Comparison of ENCODE assay signal across 33 cellular contexts in genomic region chr3:98512576-98512975, GRCh38. TPM values are rescaled to one million over a fixed set of nuclear protein-coding genes. Genes with fewer than 3 reads are reported as not detected.
A peak's percentile ranks its signal among the peaks of the same experiment; 100 is the strongest.
DNase-seq lines count a peak whose midpoint lies in the region; ATAC-seq, FAIRE-seq and TF ChIP-seq lines count a peak whose summit lies in the region.
"Had no signal": no experiment of that assay in that cellular context is flagged by ENCODE, and none has a peak within 500 bp of the region (broad histone marks: within the 10 kb centered on the region; RNA-seq: fewer than 3 reads in every experiment).

No MANE protein-coding gene starts in this region.

- H3K9me1 ChIP-seq in keratinocyte (ENCODE audit: control insufficient read depth, extremely low read depth, insufficient read depth, low read length), result no peaks in the 10 kb centered on the region

- H3K9ac ChIP-seq in keratinocyte (ENCODE audit: control insufficient read depth, extremely low read depth, insufficient read depth, low read length), result peak overlapping the region; percentile 14
- H3K9ac ChIP-seq: neural progenitor cell had no signal

- no peak overlapping the region for H2AFZ ChIP-seq in keratinocyte (ENCODE audit: control insufficient read depth, low read length)
- H2AFZ ChIP-seq: neural progenitor cell had no signal

- no peaks in the 10 kb centered on the region for H3K9me3 ChIP-seq in keratinocyte (ENCODE audit: control insufficient read depth, low read depth, low read length)
- H3K9me3 ChIP-seq: pancreas, SJCRH30 had no signal

- peaks cover 20% of the 10 kb centered on the region for H3K4me1 ChIP-seq in keratinocyte (ENCODE audit: control insufficient read depth, extremely low read depth, insufficient read depth, low read length)
- H3K4me1 ChIP-seq: neural progenitor cell, pancreas, SJCRH30 had no signal

- POLR2A ChIA-PET in naive thymus-derived CD8-positive, alpha-beta T cell (lab: Charles Lee), result no interaction called here

- H3K36me3 ChIP-seq in bronchial epithelial cell (ENCODE audit: control insufficient read depth, insufficient read depth, low read length) (peaks cover 5% of the 10 kb centered on the region), keratinocyte (ENCODE audit: control insufficient read depth in 2 of 2, extremely low read depth in 1 of 2, insufficient read depth in 2 of 2, low read length in 2 of 2) (peaks cover 6 to 8% of the 10 kb centered on the region in 2 experiments)
- H3K36me3 ChIP-seq: pancreas had no signal

- TF ChIP-seq CTCF in natural killer cell (IDR thresholded peaks at IDR 0.05) (no peak), bronchial epithelial cell (IDR thresholded peaks at IDR 0.05; ENCODE audit: insufficient read depth, low read length, severe bottlenecking) (no peak), keratinocyte (optimal IDR thresholded peaks at IDR 0.05 in 1 of 3, IDR thresholded peaks at IDR 0.05 in 1 of 3, conservative IDR thresholded peaks at IDR 0.05 in 1 of 3; ENCODE audit: extremely low read depth in 1 of 3, insufficient read depth in 2 of 3, low read length in 3 of 3) (no peak)

- H3K79me2 ChIP-seq in keratinocyte (ENCODE audit: control insufficient read depth, insufficient read depth, low read length), result peaks cover 2% of the 10 kb centered on the region

- H3K27me3 ChIP-seq in bronchial epithelial cell (ENCODE audit: control insufficient read depth, insufficient read depth, low read length), result no peaks in the 10 kb centered on the region
- H3K27me3 ChIP-seq in keratinocyte (ENCODE audit: control insufficient read depth, extremely low read depth, insufficient read depth, low read length), result no peaks in the 10 kb centered on the region
- H3K27me3 ChIP-seq: neural progenitor cell, pancreas, SJCRH30 had no signal

- H3K27ac Mint-ChIP-seq in natural killer cell treated with Interleukin-12 subunit alpha and Interleukin-12 subunit beta and Interleukin-15 and Interleukin-18, amount 100 ng/mL, for 72 hours, result peak overlapping the region; percentile 2 to 40
- H3K27ac Mint-ChIP-seq in natural killer cell, result no peak overlapping the region
- H3K27ac Mint-ChIP-seq in naive thymus-derived CD8-positive, alpha-beta T cell, result no peak overlapping the region
- H3K27ac Mint-ChIP-seq: activated naive CD8-positive, alpha-beta T cell treated with anti-CD3 and anti-CD28 coated beads for 36 hours; dendritic cell treated with granulocyte-macrophage colony-stimulating factor and Interleukin-4, amounts not matched to agents 40 ng/mL and 50 ng/mL, for 4 days; neural progenitor cell; stimulated activated memory B cell treated with anti-CD40 and anti-IgM and Interleukin-4, amounts not matched to agents 10 μg/mL and 1 μg/mL and 100 μg/mL, for 72 hours had no signal

- H3K27me3 Mint-ChIP-seq in natural killer cell treated with Interleukin-12 subunit alpha and Interleukin-12 subunit beta and Interleukin-15 and Interleukin-18, amount 100 ng/mL, for 72 hours, result no peaks in the 10 kb centered on the region
- no peaks in the 10 kb centered on the region for H3K27me3 Mint-ChIP-seq in natural killer cell (ENCODE audit: low read depth in 2 of 2)
- H3K27me3 Mint-ChIP-seq in naive thymus-derived CD8-positive, alpha-beta T cell, result no peaks in the 10 kb centered on the region
- H3K27me3 Mint-ChIP-seq: activated naive CD8-positive, alpha-beta T cell treated with anti-CD3 and anti-CD28 coated beads for 36 hours; CD8-positive, alpha-beta memory T cell; dendritic cell treated with granulocyte-macrophage colony-stimulating factor and Interleukin-4, amounts not matched to agents 40 ng/mL and 50 ng/mL, for 4 days; stimulated activated memory B cell treated with anti-CD40 and anti-IgM and Interleukin-4, amounts not matched to agents 10 μg/mL and 1 μg/mL and 100 μg/mL, for 72 hours had no signal

- H4K20me1 ChIP-seq in keratinocyte (ENCODE audit: control insufficient read depth, extremely low read depth, insufficient read depth, low read length), result no peaks in the 10 kb centered on the region

- H3K4me3 Mint-ChIP-seq in natural killer cell treated with Interleukin-12 subunit alpha and Interleukin-12 subunit beta and Interleukin-15 and Interleukin-18, amount 100 ng/mL, for 72 hours, result no peak overlapping the region
- no peak overlapping the region for H3K4me3 Mint-ChIP-seq in natural killer cell
- H3K4me3 Mint-ChIP-seq in naive thymus-derived CD8-positive, alpha-beta T cell, result no peak overlapping the region
- H3K4me3 Mint-ChIP-seq: activated naive CD8-positive, alpha-beta T cell treated with anti-CD3 and anti-CD28 coated beads for 36 hours; CD8-positive, alpha-beta memory T cell; dendritic cell treated with granulocyte-macrophage colony-stimulating factor and Interleukin-4, amounts not matched to agents 40 ng/mL and 50 ng/mL, for 4 days; neural progenitor cell; stimulated activated memory B cell treated with anti-CD40 and anti-IgM and Interleukin-4, amounts not matched to agents 10 μg/mL and 1 μg/mL and 100 μg/mL, for 72 hours had no signal

- H3K36me3 Mint-ChIP-seq in natural killer cell treated with Interleukin-12 subunit alpha and Interleukin-12 subunit beta and Interleukin-15 and Interleukin-18, amount 100 ng/mL, for 72 hours, result peaks cover 48% of the 10 kb centered on the region
- H3K36me3 Mint-ChIP-seq in natural killer cell, result peaks cover 14% of the 10 kb centered on the region
- peaks cover 11 to 73% (median 55%) of the 10 kb centered on the region in 3 donors for H3K36me3 Mint-ChIP-seq in naive thymus-derived CD8-positive, alpha-beta T cell

- H3K4me1 Mint-ChIP-seq in natural killer cell treated with Interleukin-12 subunit alpha and Interleukin-12 subunit beta and Interleukin-15 and Interleukin-18, amount 100 ng/mL, for 72 hours (ENCODE audit: low read depth in 2 of 2), result peaks cover 34 to 39% of the 10 kb centered on the region in 2 donors
- H3K4me1 Mint-ChIP-seq in natural killer cell, result peaks cover 17 to 25% of the 10 kb centered on the region in 2 donors
- H3K4me1 Mint-ChIP-seq in naive thymus-derived CD8-positive, alpha-beta T cell, result peaks cover 2 to 17% (median 13%) of the 10 kb centered on the region in 4 donors
- H3K4me1 Mint-ChIP-seq: neural progenitor cell had no signal

- H3K4me3 ChIP-seq in bronchial epithelial cell (ENCODE audit: low read depth, low read length), result no peak overlapping the region
- H3K4me3 ChIP-seq in keratinocyte (ENCODE audit: control insufficient read depth in 2 of 3, extremely low read depth in 1 of 3, insufficient read depth in 2 of 3, low read depth in 1 of 3, low read length in 3 of 3), result peak overlapping the region in 2 of 3 experiments; percentile 2 to 13
- H3K4me3 ChIP-seq: neural progenitor cell, pancreas, SJCRH30 had no signal

- H3K27ac ChIP-seq in keratinocyte (ENCODE audit: control insufficient read depth, insufficient read depth, low read length), result peak overlapping the region; percentile 81
- H3K27ac ChIP-seq: neural progenitor cell, pancreas, SJCRH30, WERI-Rb-1 had no signal

- no peaks in the 10 kb centered on the region for H3K9me3 Mint-ChIP-seq in natural killer cell treated with Interleukin-12 subunit alpha and Interleukin-12 subunit beta and Interleukin-15 and Interleukin-18, amount 100 ng/mL, for 72 hours
- no peaks in the 10 kb centered on the region for H3K9me3 Mint-ChIP-seq in natural killer cell
- H3K9me3 Mint-ChIP-seq in naive thymus-derived CD8-positive, alpha-beta T cell, result peaks cover 0 to 2% (median 0%) of the 10 kb centered on the region in 9 donors
- H3K9me3 Mint-ChIP-seq: activated naive CD8-positive, alpha-beta T cell treated with anti-CD3 and anti-CD28 coated beads for 36 hours; CD8-positive, alpha-beta memory T cell; dendritic cell treated with granulocyte-macrophage colony-stimulating factor and Interleukin-4, amounts not matched to agents 40 ng/mL and 50 ng/mL, for 4 days; neural progenitor cell; stimulated activated memory B cell treated with anti-CD40 and anti-IgM and Interleukin-4, amounts not matched to agents 10 μg/mL and 1 μg/mL and 100 μg/mL, for 72 hours had no signal

- intact Hi-C loops in natural killer cell (cut with micrococcal nuclease), result no loop called here

- dilution Hi-C loops in keratinocyte (cut with MboI; ENCODE audit: extremely low pct_ligation_motif_present, low sequenced_read_pairs), result no loop called here

- no peak for ATAC-seq in natural killer cell treated with Interleukin-12 subunit alpha and Interleukin-12 subunit beta and Interleukin-15 and Interleukin-18, amount 100 ng/mL, for 72 hours
- no peak for ATAC-seq in natural killer cell
- ATAC-seq in naive thymus-derived CD8-positive, alpha-beta T cell, result no peak
- ATAC-seq: left lobe of liver; pancreas; stimulated activated memory B cell treated with anti-CD40 and anti-IgM and Interleukin-4, amounts not matched to agents 10 μg/mL and 1 μg/mL and 100 μg/mL, for 72 hours had no signal

- FAIRE-seq in bronchial epithelial cell (lab: Jason Lieb, UNC) (no peak), keratinocyte (lab: Jason Lieb, UNC) (peak; percentile 95)
- FAIRE-seq: astrocyte, pancreas, RCC 7860, urothelium cell line had no signal

- peak overlapping the region; percentile 58 for H3K4me2 ChIP-seq in keratinocyte (ENCODE audit: control insufficient read depth, extremely low read depth, insufficient read depth, low read depth, low read length)
- H3K4me2 ChIP-seq: neural progenitor cell had no signal

- DNase-seq in natural killer cell treated with Interleukin-12 subunit alpha and Interleukin-12 subunit beta and Interleukin-15 and Interleukin-18, amount 100 ng/mL, for 72 hours (ENCODE audit: low spot score), result no peak
- no peak for DNase-seq in natural killer cell
- peak; percentile 73 for DNase-seq in bronchial epithelial cell (ENCODE audit: low read depth)
- no peak for DNase-seq in keratinocyte (ENCODE audit: low read depth, low spot score)
- no peak for DNase-seq in iPS-NIHi7 (ENCODE audit: extremely low spot score)
- no peak for DNase-seq in NCI-H2029 (lab: John Stamatoyannopoulos, UW)
- no peak for DNase-seq in activated naive CD4-positive, alpha-beta T cell treated with anti-CD3 and anti-CD28 coated beads, Interleukin-2, amount 50 U/mL, for 16 hours
- DNase-seq in naive thymus-derived CD8-positive, alpha-beta T cell, result no peak
- DNase-seq: activated CD4-positive, alpha-beta T cell treated with anti-CD3 and anti-CD28 coated beads for 4 hours; activated CD8-positive, alpha-beta memory T cell treated with anti-CD3 and anti-CD28 coated beads for 24 hours; activated effector memory CD4-positive, alpha-beta T cell treated with Interleukin-2 at 50 U/mL for 16 hours; activated naive CD8-positive, alpha-beta T cell treated with anti-CD3 and anti-CD28 coated beads for 36 hours; CD8-positive, alpha-beta memory T cell; central memory CD4-positive, alpha-beta T cell; Karpas-422; NCI-H1417 treated with DMSO at 0.1 percent for 48 hours; pancreas; retina; SJCRH30; T1000; WERI-Rb-1 had no signal

RNA-seq across cellular contexts. Expression of gene CLDND1, which starts 10.1 kb away (rescaled TPM):
- total RNA-seq in natural killer cell treated with Interleukin-12 subunit alpha and Interleukin-12 subunit beta and Interleukin-15 and Interleukin-18, amount 100 ng/mL, for 72 hours, result 100 to 1,000 TPM; 352 to 548 TPM
- total RNA-seq in natural killer cell (100 to 1,000 TPM; 175 to 220 (median 219) TPM), bronchial epithelial cell (183 and 216 TPM in 2 replicates)
- 92.0 to 137 TPM (median 126 TPM) in 3 replicates for polyA plus RNA-seq in keratinocyte
- 57.5 TPM for polyA plus RNA-seq in keratinocyte (2011; ENCODE audit: low read depth)
- 74.2 and 135 TPM in 2 replicates for polyA plus RNA-seq in keratinocyte (2011; cell fraction: cytosol; rRNA removed)
- polyA plus RNA-seq in keratinocyte (2011; cell fraction: nucleus; rRNA removed), result 179 and 238 TPM in 2 replicates
- polyA plus RNA-seq in keratinocyte (2012; ENCODE audit: low replicate concordance), result 39.4 and 160 TPM in 2 replicates
- polyA minus RNA-seq in keratinocyte, result 61.0 to 132 TPM (median 88.0 TPM) in 3 replicates
- polyA minus RNA-seq in keratinocyte (2011; cell fraction: cytosol; rRNA and poly(A)+ RNA removed), result 47.4 TPM
- polyA minus RNA-seq in keratinocyte (2011; cell fraction: nucleus; rRNA and poly(A)+ RNA removed), result 37.5 and 80.5 TPM in 2 replicates
- 100 to 1,000 TPM; 159 to 176 TPM for total RNA-seq in naive thymus-derived CD8-positive, alpha-beta T cell
- polyA plus RNA-seq in naive thymus-derived CD8-positive, alpha-beta T cell, result 10 to 100 TPM; 41.9 to 78.4 (median 49.1) TPM

RNA-seq across cellular contexts. Expression of gene OR5K2, which starts 15.1 kb away (rescaled TPM):
- not detected for total RNA-seq in natural killer cell treated with Interleukin-12 subunit alpha and Interleukin-12 subunit beta and Interleukin-15 and Interleukin-18, amount 100 ng/mL, for 72 hours
- not detected for total RNA-seq in natural killer cell
- not detected in 2 replicates for total RNA-seq in bronchial epithelial cell
- polyA plus RNA-seq in keratinocyte, result not detected in 3 replicates
- not detected for polyA plus RNA-seq in keratinocyte (2011; ENCODE audit: low read depth)
- polyA plus RNA-seq in keratinocyte (2011; cell fraction: cytosol; rRNA removed), result not detected in 2 replicates
- polyA plus RNA-seq in keratinocyte (2011; cell fraction: nucleus; rRNA removed), result not detected in 2 replicates
- 0.16 TPM in 1 of 2 replicates, not detected in the other for polyA plus RNA-seq in keratinocyte (2012; ENCODE audit: low replicate concordance)
- not detected in 3 replicates for polyA minus RNA-seq in keratinocyte
- not detected for polyA minus RNA-seq in keratinocyte (2011; cell fraction: cytosol; rRNA and poly(A)+ RNA removed)
- not detected in 2 replicates for polyA minus RNA-seq in keratinocyte (2011; cell fraction: nucleus; rRNA and poly(A)+ RNA removed)
- not detected for total RNA-seq in naive thymus-derived CD8-positive, alpha-beta T cell
- not detected for polyA plus RNA-seq in naive thymus-derived CD8-positive, alpha-beta T cell
- total RNA-seq: A673; activated naive CD8-positive, alpha-beta T cell treated with anti-CD3 and anti-CD28 coated beads for 36 hours; astrocyte; CD8-positive, alpha-beta memory T cell; Daoy; glomerular endothelial cell; H4; left lobe of liver; pancreas; skeletal muscle tissue had no signal
- polyA plus RNA-seq: CD8-positive, alpha-beta memory T cell; pancreas had no signal

RNA-seq across cellular contexts. Expression of gene GPR15, which starts 19.2 kb away (rescaled TPM):
- total RNA-seq in natural killer cell treated with Interleukin-12 subunit alpha and Interleukin-12 subunit beta and Interleukin-15 and Interleukin-18, amount 100 ng/mL, for 72 hours, result 10 to 100 TPM in 1 of 2 donors, 1 to 10 TPM in 1; 1.4 to 13.2 TPM
- total RNA-seq in natural killer cell, result 10 to 100 TPM in 1 of 3 donors, 1 to 10 TPM in 1, under 1 TPM in 1; 0.97 to 32.8 (median 1.5) TPM
- total RNA-seq in bronchial epithelial cell, result not detected in 2 replicates
- 0.05 TPM in 1 of 3 replicates, not detected in the others for polyA plus RNA-seq in keratinocyte
- polyA plus RNA-seq in keratinocyte (2011; ENCODE audit: low read depth), result not detected
- polyA plus RNA-seq in keratinocyte (2011; cell fraction: cytosol; rRNA removed), result not detected in 2 replicates
- not detected in 2 replicates for polyA plus RNA-seq in keratinocyte (2011; cell fraction: nucleus; rRNA removed)
- not detected in 2 replicates for polyA plus RNA-seq in keratinocyte (2012; ENCODE audit: low replicate concordance)
- not detected in 3 replicates for polyA minus RNA-seq in keratinocyte
- not detected for polyA minus RNA-seq in keratinocyte (2011; cell fraction: cytosol; rRNA and poly(A)+ RNA removed)
- polyA minus RNA-seq in keratinocyte (2011; cell fraction: nucleus; rRNA and poly(A)+ RNA removed), result not detected in 2 replicates
- total RNA-seq in naive thymus-derived CD8-positive, alpha-beta T cell, result 10 to 100 TPM in 1 of 2 experiments, 1 to 10 TPM in 1; 9.1 to 10.8 TPM
- polyA plus RNA-seq in naive thymus-derived CD8-positive, alpha-beta T cell, result 1 to 10 TPM in 1 of 3 donors, under 1 TPM in 2; 0.41 to 2.0 (median 0.48) TPM
- total RNA-seq: A673, astrocyte, Daoy, glomerular endothelial cell, left lobe of liver, SJCRH30, skeletal muscle tissue had no signal

RNA-seq across cellular contexts. Expression of gene OR5K1, which starts 49.6 kb away (rescaled TPM):
- total RNA-seq in natural killer cell treated with Interleukin-12 subunit alpha and Interleukin-12 subunit beta and Interleukin-15 and Interleukin-18, amount 100 ng/mL, for 72 hours, result not detected
- not detected for total RNA-seq in natural killer cell
- total RNA-seq in bronchial epithelial cell, result not detected in 2 replicates
- not detected in 3 replicates for polyA plus RNA-seq in keratinocyte
- not detected for polyA plus RNA-seq in keratinocyte (2011; ENCODE audit: low read depth)
- not detected in 2 replicates for polyA plus RNA-seq in keratinocyte (2011; cell fraction: cytosol; rRNA removed)
- not detected in 2 replicates for polyA plus RNA-seq in keratinocyte (2011; cell fraction: nucleus; rRNA removed)
- polyA plus RNA-seq in keratinocyte (2012; ENCODE audit: low replicate concordance), result not detected in 2 replicates
- not detected in 3 replicates for polyA minus RNA-seq in keratinocyte
- polyA minus RNA-seq in keratinocyte (2011; cell fraction: cytosol; rRNA and poly(A)+ RNA removed), result not detected
- polyA minus RNA-seq in keratinocyte (2011; cell fraction: nucleus; rRNA and poly(A)+ RNA removed), result not detected in 2 replicates
- not detected for total RNA-seq in naive thymus-derived CD8-positive, alpha-beta T cell
- not detected for polyA plus RNA-seq in naive thymus-derived CD8-positive, alpha-beta T cell
- total RNA-seq: A673; activated naive CD8-positive, alpha-beta T cell treated with anti-CD3 and anti-CD28 coated beads for 36 hours; astrocyte; CD8-positive, alpha-beta memory T cell; Daoy; glomerular endothelial cell; H4; left lobe of liver; pancreas; SJCRH30; skeletal muscle tissue had no signal
- polyA plus RNA-seq: CD8-positive, alpha-beta memory T cell; pancreas had no signal

Comparison
In these comparisons a context has a peak if more than half of its experiments do, and no peak if none do; other contexts are left out.
1. H3K27ac Mint-ChIP-seq: peak in natural killer cell treated with Interleukin-12 subunit alpha and Interleukin-12 subunit beta and Interleukin-15 and Interleukin-18, amount 100 ng/mL, for 72 hours (2 of 2); none in natural killer cell (0 of 2) and naive thymus-derived CD8-positive, alpha-beta T cell (0 of 10).